Comparison of ENCODE assay signal across 9 cellular contexts in the genomic region with DNA sequence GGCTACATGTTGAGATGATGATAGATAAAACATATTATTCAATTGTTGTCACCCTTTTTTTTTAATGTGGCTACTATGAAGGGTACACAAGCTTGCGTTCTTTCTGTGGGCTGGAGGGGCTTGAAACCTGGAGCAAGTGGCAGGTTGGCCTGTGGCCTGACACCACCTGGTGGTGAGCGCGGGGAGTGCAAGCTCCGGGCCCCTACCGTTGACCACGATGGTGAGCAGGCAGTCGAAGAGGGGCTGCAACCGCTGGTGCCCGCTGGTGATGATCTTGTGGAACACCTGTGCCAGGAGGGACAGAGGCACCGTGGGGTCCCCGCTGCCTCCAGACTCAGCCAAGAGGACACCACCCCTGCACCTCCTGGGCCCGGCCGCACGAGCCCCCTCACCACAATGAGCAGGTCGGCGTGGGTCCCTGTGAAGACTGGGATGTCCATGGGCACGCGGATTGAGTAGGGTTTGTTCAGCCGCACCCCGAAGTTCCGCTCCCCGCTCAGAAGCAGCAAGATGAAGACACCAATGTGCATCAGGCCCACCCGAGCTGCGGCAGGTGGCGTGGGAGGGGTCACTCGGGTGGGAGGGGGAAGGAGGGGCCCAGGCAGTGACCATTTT. TPM values are rescaled to one million over a fixed set of nuclear protein-coding genes. Genes with fewer than 3 reads are reported as not detected.
DNase-seq lines count a peak whose midpoint lies in the region; ATAC-seq and TF ChIP-seq lines count a peak whose summit lies in the region.
"Had no signal": no experiment of that assay in that cellular context is flagged by ENCODE, and none has a peak within 500 bp of the region (broad histone marks: within the 10 kb centered on the region; RNA-seq: fewer than 3 reads in every experiment).

No MANE protein-coding gene starts in this region.

- H3K4me3 ChIP-seq in fibroblast of mammary gland (ENCODE audit: control insufficient read depth, low read depth, low read length): no peak overlapping the region
- H3K4me3 ChIP-seq in thoracic aorta: no peak overlapping the region

- H3K4me1 ChIP-seq in thoracic aorta (ENCODE audit: control insufficient read depth in 1 of 2, low read depth in 2 of 2): no peaks in the 10 kb centered on the region

- TF ChIP-seq CTCF in fibroblast of mammary gland (conservative IDR thresholded peaks at IDR 0.05; ENCODE audit: control insufficient read depth, insufficient read depth, low read depth, low read length) (peak; percentile 80), thoracic aorta (IDR thresholded peaks at IDR 0.05) (peak; percentile 97)

- no peaks in the 10 kb centered on the region for H3K36me3 Mint-ChIP-seq in activated T-cell treated with anti-CD3 and anti-CD28 coated beads, Interleukin-2, amount 50 U/mL, for 4 hours (ENCODE audit: insufficient read depth)
- H3K36me3 Mint-ChIP-seq: IgD-negative memory B cell had no signal

- H3K36me3 ChIP-seq in thoracic aorta: no peaks in the 10 kb centered on the region

- ATAC-seq in activated T-cell treated with anti-CD3 and anti-CD28 coated beads, Interleukin-2, amount 50 U/mL, for 4 hours: peak; percentile 53 to 65
- ATAC-seq in thoracic aorta (ENCODE audit: insufficient number of reproducible peaks, low FRiP score, low read depth) (no peak), HG03520 (IDR thresholded peaks at IDR 0.05; ENCODE audit: unreplicated experiment) (no peak)

- no peak overlapping the region for H3K27ac ChIP-seq in thoracic aorta

- H3K4me3 Mint-ChIP-seq in activated T-cell treated with anti-CD3 and anti-CD28 coated beads, Interleukin-2, amount 50 U/mL, for 4 hours: no peak overlapping the region
- H3K4me3 Mint-ChIP-seq: IgD-negative memory B cell had no signal

- no peaks in the 10 kb centered on the region for H3K9me3 ChIP-seq in thoracic aorta

- H3K27me3 Mint-ChIP-seq in activated T-cell treated with anti-CD3 and anti-CD28 coated beads, Interleukin-2, amount 50 U/mL, for 4 hours (ENCODE audit: low read depth): no peaks in the 10 kb centered on the region

- no peaks in the 10 kb centered on the region for H3K9me3 Mint-ChIP-seq in activated T-cell treated with anti-CD3 and anti-CD28 coated beads, Interleukin-2, amount 50 U/mL, for 4 hours
- H3K9me3 Mint-ChIP-seq: IgD-negative memory B cell had no signal

- H3K27me3 ChIP-seq in thoracic aorta (replicated peaks; ENCODE audit: insufficient read depth): no peaks in the 10 kb centered on the region

- H3K4me1 Mint-ChIP-seq in activated T-cell treated with anti-CD3 and anti-CD28 coated beads, Interleukin-2, amount 50 U/mL, for 4 hours (ENCODE audit: low read depth): peaks cover 4% of the 10 kb centered on the region

- DNase-seq in CMK (ENCODE audit: low read depth) (peak; percentile 50), HT1080 (ENCODE audit: low read depth) (peak; percentile 46), RKO (ENCODE audit: low spot score) (peak; percentile 49), fibroblast of mammary gland (ENCODE audit: low read depth) (peak; percentile 41), occipital lobe (lab: John Stamatoyannopoulos, UW) (peak; percentile 46), thoracic aorta (ENCODE audit: low spot score) (peak; percentile 40)
- DNase-seq in activated T-cell treated with anti-CD3 and anti-CD28 coated beads, Interleukin-2, amount 50 U/mL, for 4 hours: peak; percentile 83

RNA-seq across cellular contexts. Expression of gene HID1, which starts 14.5 kb away (rescaled TPM):
- total RNA-seq in HT1080 (2014; rRNA removed; shearing (Covaris generic)): 0.13 and 1.8 TPM in 2 replicates
- polyA plus RNA-seq in HT1080 (2015; cell fraction: cytosol; rRNA removed): 0.10 and 0.32 TPM in 2 replicates
- polyA plus RNA-seq in HT1080 (2015; cell fraction: nucleus; rRNA removed): 0.13 and 1.1 TPM in 2 replicates
- total RNA-seq in activated T-cell treated with anti-CD3 and anti-CD28 coated beads, Interleukin-2, amount 50 U/mL, for 4 hours: 1 to 10 TPM; 1.3 to 2.1 (median 2.0) TPM
- total RNA-seq in occipital lobe (13.7 TPM), thoracic aorta (10 to 100 TPM; 14.3 to 14.8 TPM)

RNA-seq across cellular contexts. Expression of gene OTOP3, which starts 22.3 kb away (rescaled TPM):
- not detected in 2 replicates for total RNA-seq in HT1080 (2014; rRNA removed; shearing (Covaris generic))
- not detected in 2 replicates for polyA plus RNA-seq in HT1080 (2015; cell fraction: cytosol; rRNA removed)
- not detected in 2 replicates for polyA plus RNA-seq in HT1080 (2015; cell fraction: nucleus; rRNA removed)
- not detected for total RNA-seq in activated T-cell treated with anti-CD3 and anti-CD28 coated beads, Interleukin-2, amount 50 U/mL, for 4 hours
- total RNA-seq in occipital lobe (not detected), thoracic aorta (not detected)
- polyA plus RNA-seq: IgD-negative memory B cell had no signal

RNA-seq across cellular contexts. Expression of gene CDR2L, which starts 29.4 kb away (rescaled TPM):
- 3.6 and 3.8 TPM in 2 replicates for total RNA-seq in HT1080 (2014; rRNA removed; shearing (Covaris generic))
- polyA plus RNA-seq in HT1080 (2015; cell fraction: cytosol; rRNA removed): 3.4 and 3.9 TPM in 2 replicates
- polyA plus RNA-seq in HT1080 (2015; cell fraction: nucleus; rRNA removed): 2.6 and 2.9 TPM in 2 replicates
- 1 to 10 TPM in 2 of 3 donors, under 1 TPM in 1; 0.84 to 1.3 (median 1.0) TPM for total RNA-seq in activated T-cell treated with anti-CD3 and anti-CD28 coated beads, Interleukin-2, amount 50 U/mL, for 4 hours
- total RNA-seq in occipital lobe (4.5 TPM), thoracic aorta (10 to 100 TPM; 26.4 to 29.8 TPM)
- polyA plus RNA-seq: IgD-negative memory B cell had no signal

RNA-seq across cellular contexts. Expression of gene OTOP2, which starts 34.0 kb away (rescaled TPM):
- not detected in 2 replicates for total RNA-seq in HT1080 (2014; rRNA removed; shearing (Covaris generic))
- polyA plus RNA-seq in HT1080 (2015; cell fraction: cytosol; rRNA removed): not detected in 2 replicates
- polyA plus RNA-seq in HT1080 (2015; cell fraction: nucleus; rRNA removed): not detected in 2 replicates
- total RNA-seq in activated T-cell treated with anti-CD3 and anti-CD28 coated beads, Interleukin-2, amount 50 U/mL, for 4 hours: not detected
- total RNA-seq in occipital lobe (not detected), thoracic aorta (not detected)
- polyA plus RNA-seq: IgD-negative memory B cell had no signal

RNA-seq across cellular contexts. Expression of gene USH1G, which starts 35.0 kb away (rescaled TPM):
- total RNA-seq in HT1080 (2014; rRNA removed; shearing (Covaris generic)): not detected in 2 replicates
- polyA plus RNA-seq in HT1080 (2015; cell fraction: cytosol; rRNA removed): not detected in 2 replicates
- polyA plus RNA-seq in HT1080 (2015; cell fraction: nucleus; rRNA removed): not detected in 2 replicates
- not detected for total RNA-seq in activated T-cell treated with anti-CD3 and anti-CD28 coated beads, Interleukin-2, amount 50 U/mL, for 4 hours
- total RNA-seq in occipital lobe (0.16 TPM), thoracic aorta (not detected)
- polyA plus RNA-seq: IgD-negative memory B cell had no signal

Comparison
In these comparisons a context has a peak if more than half of its experiments do, and no peak if none do; other contexts are left out.
1. ATAC-seq: peak in activated T-cell treated with anti-CD3 and anti-CD28 coated beads, Interleukin-2, amount 50 U/mL, for 4 hours (2 of 2); none in thoracic aorta (single experiment) and HG03520 (single experiment).
2. Peak in every context shown above with its lines, with median percentiles within 50 percentile points of each other: DNase-seq.